Comparison of ENCODE assay signal across 9 cellular contexts in genomic region chr10:5442056-5442989, GRCh38. TPM values are rescaled to one million over a fixed set of nuclear protein-coding genes. Genes with fewer than 3 reads are reported as not detected.
DNase-seq lines count a peak whose midpoint lies in the region; ATAC-seq, FAIRE-seq and TF ChIP-seq lines count a peak whose summit lies in the region.
"Had no signal": no experiment of that assay in that cellular context is flagged by ENCODE, and none has a peak within 500 bp of the region (broad histone marks: within the 10 kb centered on the region; RNA-seq: fewer than 3 reads in every experiment).

No MANE protein-coding gene starts in this region.

- H3K4me1 Mint-ChIP-seq in activated T-cell treated with anti-CD3 and anti-CD28 coated beads, Interleukin-2, amount 50 U/mL, for 24 hours (ENCODE audit: low read depth): peaks cover 39% of the 10 kb centered on the region
- peaks cover 47% of the 10 kb centered on the region for H3K4me1 Mint-ChIP-seq in T-helper 2 cell treated with Interferon-gamma antibody and Interleukin-4, amounts not matched to agents 5 μg/mL and 100 μg/mL, for 36 hours (ENCODE audit: low read depth)

- H3K27me3 Mint-ChIP-seq in activated T-cell treated with anti-CD3 and anti-CD28 coated beads, Interleukin-2, amount 50 U/mL, for 24 hours: no peaks in the 10 kb centered on the region
- H3K27me3 Mint-ChIP-seq in T-helper 2 cell treated with Interferon-gamma antibody and Interleukin-4, amounts not matched to agents 5 μg/mL and 100 μg/mL, for 36 hours (ENCODE audit: low read depth): no peaks in the 10 kb centered on the region
- H3K27me3 Mint-ChIP-seq: activated naive CD8-positive, alpha-beta T cell treated with anti-CD3 and anti-CD28 coated beads, Interleukin-2, amount 10 ng/mL, durations not matched to agents 7 days and 5 days had no signal

- no peak overlapping the region for H3K4me3 Mint-ChIP-seq in activated T-cell treated with anti-CD3 and anti-CD28 coated beads, Interleukin-2, amount 50 U/mL, for 24 hours
- H3K4me3 Mint-ChIP-seq in T-helper 2 cell treated with Interferon-gamma antibody and Interleukin-4, amounts not matched to agents 5 μg/mL and 100 μg/mL, for 36 hours: no peak overlapping the region
- H3K4me3 Mint-ChIP-seq: activated naive CD8-positive, alpha-beta T cell treated with anti-CD3 and anti-CD28 coated beads, Interleukin-2, amount 10 ng/mL, durations not matched to agents 7 days and 5 days had no signal

- H3K9me3 ChIP-seq in Loucy (ENCODE audit: insufficient read depth, low read depth, low read length) (no peaks in the 10 kb centered on the region), pancreas (no peaks in the 10 kb centered on the region)

- H3K27me3 ChIP-seq in Loucy (ENCODE audit: insufficient read depth, low read length, poor library complexity, severe bottlenecking) (no peaks in the 10 kb centered on the region), pancreas (no peaks in the 10 kb centered on the region)

- H3K9me3 Mint-ChIP-seq in activated T-cell treated with anti-CD3 and anti-CD28 coated beads, Interleukin-2, amount 50 U/mL, for 24 hours: no peaks in the 10 kb centered on the region
- no peaks in the 10 kb centered on the region for H3K9me3 Mint-ChIP-seq in T-helper 2 cell treated with Interferon-gamma antibody and Interleukin-4, amounts not matched to agents 5 μg/mL and 100 μg/mL, for 36 hours
- H3K9me3 Mint-ChIP-seq: activated naive CD8-positive, alpha-beta T cell treated with anti-CD3 and anti-CD28 coated beads, Interleukin-2, amount 10 ng/mL, durations not matched to agents 7 days and 5 days had no signal

- 0 out of 2 replicates have a peak, but pooled peaks cover 3% of the 10 kb centered on the region for H3F3A ChIP-seq in Loucy (ENCODE audit: low read depth)

- H3K36me3 Mint-ChIP-seq in activated T-cell treated with anti-CD3 and anti-CD28 coated beads, Interleukin-2, amount 50 U/mL, for 24 hours (ENCODE audit: low read depth): no peaks in the 10 kb centered on the region
- peaks cover 10% of the 10 kb centered on the region for H3K36me3 Mint-ChIP-seq in T-helper 2 cell treated with Interferon-gamma antibody and Interleukin-4, amounts not matched to agents 5 μg/mL and 100 μg/mL, for 36 hours (ENCODE audit: low read depth)

- H3K79me2 ChIP-seq in Loucy (ENCODE audit: insufficient read depth, low read length): peaks cover 50% of the 10 kb centered on the region

- H3K27ac Mint-ChIP-seq in activated T-cell treated with anti-CD3 and anti-CD28 coated beads, Interleukin-2, amount 50 U/mL, for 24 hours: no peak overlapping the region
- peak overlapping the region; percentile 55 for H3K27ac Mint-ChIP-seq in T-helper 2 cell treated with Interferon-gamma antibody and Interleukin-4, amounts not matched to agents 5 μg/mL and 100 μg/mL, for 36 hours
- H3K27ac Mint-ChIP-seq: activated naive CD8-positive, alpha-beta T cell treated with anti-CD3 and anti-CD28 coated beads, Interleukin-2, amount 10 ng/mL, durations not matched to agents 7 days and 5 days had no signal

- peak overlapping the region; percentile 29 for H3K4me2 ChIP-seq in Loucy (ENCODE audit: low read depth, low read length, poor library complexity, severe bottlenecking)

- no peak for FAIRE-seq in pancreas (lab: Jason Lieb, UNC)

- peak in 3 of 4 donors; percentile 27 to 44 (median 36) for ATAC-seq in pancreas
- no peak for ATAC-seq in HG02610 (IDR thresholded peaks at IDR 0.05; ENCODE audit: unreplicated experiment)
- ATAC-seq in GM19023 (IDR thresholded peaks at IDR 0.05; ENCODE audit: unreplicated experiment): no peak

- peaks cover 40% of the 10 kb centered on the region; the same call in 1 of the 2 replicates for H3K36me3 ChIP-seq in Loucy (ENCODE audit: insufficient read depth, low read length)
- H3K36me3 ChIP-seq in pancreas: no peaks in the 10 kb centered on the region

- H3K27ac ChIP-seq in pancreas: no peak overlapping the region

- peak; percentile 34 for DNase-seq in activated T-cell treated with anti-CD3 and anti-CD28 coated beads for 4 hours
- no peak for DNase-seq in activated T-cell treated with anti-CD3 and anti-CD28 coated beads, Interleukin-2, amount 50 U/mL, for 24 hours
- no peak for DNase-seq in T-helper 2 cell treated with Interferon-gamma antibody and Interleukin-4, amounts not matched to agents 5 μg/mL and 100 μg/mL, for 36 hours (ENCODE audit: low spot score)
- DNase-seq in fibroblast of gingiva (ENCODE audit: low read depth): peak; percentile 36
- DNase-seq in pancreas: peak in 2 of 6 donors; percentile 21 to 37
- DNase-seq: activated naive CD8-positive, alpha-beta T cell treated with anti-CD3 and anti-CD28 coated beads, Interleukin-2, amount 10 ng/mL, durations not matched to agents 7 days and 5 days had no signal

- no peaks in the 10 kb centered on the region for H3K9me2 ChIP-seq in Loucy (replicated peaks; ENCODE audit: low read depth, low read length)

- intact Hi-C loops in pancreas (cut with DNase I): loop anchor here in 2 of 3 donors (5.0 kb wide), 2 partner anchors 175 to 180 kb away; no protein-coding TSS in a partner anchor

- H3K4me3 ChIP-seq in Loucy (ENCODE audit: low read length, poor library complexity, severe bottlenecking) (no peak overlapping the region), pancreas (no peak overlapping the region)

- TF ChIP-seq CTCF in Loucy (conservative IDR thresholded peaks at IDR 0.05; ENCODE audit: low read length) (peak; percentile 77), pancreas (IDR thresholded peaks at IDR 0.05) (peak; percentile 33 to 72 (median 64))

- H2AFZ ChIP-seq in Loucy (ENCODE audit: low read length): no peak overlapping the region

- H4K20me1 ChIP-seq in Loucy (ENCODE audit: insufficient read depth, low read length, poor library complexity, severe bottlenecking): peaks cover 8% of the 10 kb centered on the region

- 43 to 48% methylated on average over 9 of the region's 9 CpGs for WGBS in pancreas, 2 donors

- H3K4me1 ChIP-seq in Loucy (ENCODE audit: insufficient read depth, low read length, poor library complexity, severe bottlenecking) (peaks cover 30% of the 10 kb centered on the region), pancreas (peaks cover 10 to 15% (median 14%) of the 10 kb centered on the region in 3 donors)

- H3K9ac ChIP-seq in Loucy (ENCODE audit: low read depth, low read length, poor library complexity, severe bottlenecking): no peak overlapping the region

RNA-seq across cellular contexts. Expression of gene NET1, which starts 30.0 kb away (rescaled TPM):
- 10 to 100 TPM; 26.9 to 68.0 (median 43.6) TPM for total RNA-seq in pancreas
- 10 to 100 TPM; 13.0 to 19.7 TPM for polyA plus RNA-seq in pancreas

RNA-seq across cellular contexts. Expression of gene TUBAL3, which starts 37.7 kb away (rescaled TPM):
- under 1 TPM in 1 of 6 donors, not detected in 5; 0.09 TPM for total RNA-seq in pancreas
- under 1 TPM; 0.08 to 0.14 TPM for polyA plus RNA-seq in pancreas
- total RNA-seq: activated naive CD8-positive, alpha-beta T cell treated with anti-CD3 and anti-CD28 coated beads, Interleukin-2, amount 10 ng/mL, durations not matched to agents 7 days and 5 days had no signal

RNA-seq across cellular contexts. Expression of gene CALML5, which starts 57.0 kb away (rescaled TPM):
- not detected for total RNA-seq in pancreas
- polyA plus RNA-seq in pancreas: not detected
- total RNA-seq: activated naive CD8-positive, alpha-beta T cell treated with anti-CD3 and anti-CD28 coated beads, Interleukin-2, amount 10 ng/mL, durations not matched to agents 7 days and 5 days had no signal

Comparison
In these comparisons a context has a peak if more than half of its experiments do, and no peak if none do; other contexts are left out.
1. DNase-seq: peak in activated T-cell treated with anti-CD3 and anti-CD28 coated beads for 4 hours (single experiment) and fibroblast of gingiva (single experiment); none in activated T-cell treated with anti-CD3 and anti-CD28 coated beads, Interleukin-2, amount 50 U/mL, for 24 hours (single experiment) and T-helper 2 cell treated with Interferon-gamma antibody and Interleukin-4, amounts not matched to agents 5 μg/mL and 100 μg/mL, for 36 hours (single experiment).
2. ATAC-seq: peak in pancreas (3 of 4); none in HG02610 (single experiment) and GM19023 (single experiment).